In genomic region chr10:3172446-3173172, GRCh38 we compare ENCODE assay signal across 8 cellular contexts. TPM values are rescaled to one million over a fixed set of nuclear protein-coding genes. Genes with fewer than 3 reads are reported as not detected.
A peak's percentile ranks its signal among the peaks of the same experiment; 100 is the strongest.
DNase-seq lines count a peak whose midpoint lies in the region; ATAC-seq, FAIRE-seq and TF ChIP-seq lines count a peak whose summit lies in the region.

Gene PITRM1 (minus strand): TSS chr10:3172782. CDS start chr10:3172772, 10 bp downstream.

- intact Hi-C loops in left cardiac atrium (cut with DNase I), result no loop called here

- peak within 1 kb of the TSS; percentile 88 for H3K4me3 Mint-ChIP-seq in progenitor cell of endocrine pancreas (ENCODE audit: low read depth)

- TF ChIP-seq POLR2A in GM12892 (IDR thresholded peaks at IDR 0.05; ENCODE audit: low read depth, low read length), result peak; percentile 99

- H3K27ac Mint-ChIP-seq in progenitor cell of endocrine pancreas, result peak within 1 kb of the TSS; percentile 96

- no peaks in the 10 kb centered on the region for H3K27me3 Mint-ChIP-seq in progenitor cell of endocrine pancreas

- ATAC-seq in HG02852 (IDR thresholded peaks at IDR 0.05; ENCODE audit: unreplicated experiment) (peak; percentile 94), left cardiac atrium (peak; percentile 97 to 98)

- no peaks in the 10 kb centered on the region for H3K9me3 Mint-ChIP-seq in progenitor cell of endocrine pancreas (ENCODE audit: low read depth)

- TF ChIP-seq CTCF in progenitor cell of endocrine pancreas (IDR thresholded peaks at IDR 0.05; ENCODE audit: unreplicated experiment), result no peak

- H3K4me1 Mint-ChIP-seq in progenitor cell of endocrine pancreas (ENCODE audit: low read depth), result peaks cover 3% of the 10 kb centered on the region

- peak; percentile 99 for FAIRE-seq in GM12892 (lab: Jason Lieb, UNC)

- peaks cover 5% of the 10 kb centered on the region for H3K36me3 Mint-ChIP-seq in progenitor cell of endocrine pancreas (ENCODE audit: insufficient read depth)

- DNase-seq in GM12892 (ENCODE audit: insufficient read length) (peak; percentile 91), NCI-H146 (lab: John Stamatoyannopoulos, UW) (peak; percentile 100), T-helper 1 cell (peak; percentile 99), amniotic epithelial cell (ENCODE audit: low read depth) (peak; percentile 99), left cardiac atrium (peak; percentile 100), progenitor cell of endocrine pancreas (ENCODE audit: low spot score, unreplicated experiment) (peak; percentile 99), ureter (ENCODE audit: low spot score) (peak; percentile 99)

RNA-seq across cellular contexts. Expression of gene PITRM1, which starts in this region (rescaled TPM):
- 39.6 TPM for polyA plus RNA-seq in GM12892 (2012; ENCODE audit: missing spikeins)
- total RNA-seq in left cardiac atrium (10 to 100 TPM; 59.1 to 71.6 TPM), progenitor cell of endocrine pancreas (47.6 and 51.7 TPM in 2 replicates), ureter (88.2 TPM)

Comparison
In these comparisons a context has a peak if more than half of its experiments do, and no peak if none do; other contexts are left out.
1. Peak in every context shown above with its lines: DNase-seq and ATAC-seq.